28 cellular contexts compared by ENCODE assay signal in the genomic region with DNA sequence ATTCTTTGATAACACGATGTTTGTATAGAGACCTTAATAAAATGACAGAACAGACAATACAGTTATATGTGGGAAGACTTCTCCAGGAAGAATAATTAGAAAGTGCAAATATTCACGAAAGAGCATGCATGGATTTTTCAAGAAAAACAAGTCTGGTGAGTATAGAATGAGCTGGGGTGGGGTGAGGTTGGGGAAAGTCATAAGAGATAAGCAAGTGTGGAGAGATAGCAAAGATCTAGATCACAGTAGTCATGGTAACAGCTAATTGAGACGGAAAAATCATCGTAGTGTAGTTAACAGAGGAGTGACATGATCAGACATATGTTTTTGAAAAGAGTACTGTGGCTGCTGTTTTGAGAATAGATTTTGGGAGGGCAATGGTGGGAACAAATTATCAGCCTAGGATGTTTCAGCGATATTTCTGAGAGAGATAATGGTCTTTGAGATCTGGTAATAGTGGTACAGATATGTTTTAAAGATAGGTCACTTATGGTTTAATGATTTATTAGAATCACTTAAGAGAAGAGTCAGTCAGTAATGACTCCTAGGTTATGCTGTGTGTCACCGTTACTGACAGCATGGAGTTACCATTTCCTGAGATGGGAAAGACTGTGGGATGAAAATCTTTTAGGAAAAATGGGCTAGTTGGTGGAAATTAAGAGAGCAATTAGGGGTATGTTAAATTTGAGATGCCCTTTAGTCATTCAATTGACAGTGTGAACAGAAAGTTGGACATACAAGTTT.
DNase-seq lines count a peak whose midpoint lies in the region; ATAC-seq, FAIRE-seq and TF ChIP-seq lines count a peak whose summit lies in the region.
"Had no signal": no experiment of that assay in that cellular context is flagged by ENCODE, and none has a peak within 500 bp of the region (broad histone marks: within the 10 kb centered on the region; RNA-seq: fewer than 3 reads in every experiment).

No MANE protein-coding gene starts in this region.

- no peaks in the 10 kb centered on the region for H3K27me3 Mint-ChIP-seq in endothelial cell (ENCODE audit: unreplicated experiment)
- H3K27me3 Mint-ChIP-seq: IgD-negative memory B cell had no signal

- H3K9me3 Mint-ChIP-seq in endothelial cell (ENCODE audit: unreplicated experiment) = no peaks in the 10 kb centered on the region
- H3K9me3 Mint-ChIP-seq: IgD-negative memory B cell had no signal

- H2AFZ ChIP-seq in HepG2 (ENCODE audit: low read length) = no peak overlapping the region
- no peak overlapping the region for H2AFZ ChIP-seq in smooth muscle cell (ENCODE audit: low read depth)

- no peak overlapping the region for H3K27ac ChIP-seq in HepG2 (ENCODE audit: extremely low read length, insufficient read depth, low read length)
- H3K27ac ChIP-seq in right lobe of liver = no peak overlapping the region
- H3K27ac ChIP-seq in mesendoderm (ENCODE audit: low read depth, low read length) = no peak overlapping the region
- no peak overlapping the region for H3K27ac ChIP-seq in smooth muscle cell (ENCODE audit: low read depth)
- H3K27ac ChIP-seq in esophagus squamous epithelium = no peak overlapping the region
- H3K27ac ChIP-seq: KMS-11, SJCRH30 had no signal

- in situ Hi-C loops in HepG2 (cut with HindIII; ENCODE audit: extremely low pct_ligation_motif_present, low pct_unique_long_range_greater_than_20kb) = no loop called here

- no peaks in the 10 kb centered on the region for H3K36me3 Mint-ChIP-seq in endothelial cell (ENCODE audit: low read depth, unreplicated experiment)
- H3K36me3 Mint-ChIP-seq: CD14-positive monocyte, IgD-negative memory B cell had no signal

- POLR2A ChIA-PET in HepG2 (lab: Yijun Ruan, JAX) = no interaction called here

- intact Hi-C loops in HepG2 (cut with micrococcal nuclease; ENCODE audit: unreplicated experiment) = no loop called here
- intact Hi-C loops in right lobe of liver (cut with DNase I) = no loop called here
- intact Hi-C loops in esophagus squamous epithelium (cut with DNase I) = no loop called here

- no peak overlapping the region for H2BK120ac ChIP-seq in mesendoderm (ENCODE audit: low read depth, low read length)

- H3K79me1 ChIP-seq in mesendoderm (ENCODE audit: low read length) = no peaks in the 10 kb centered on the region

- no peaks in the 10 kb centered on the region for H3F3A ChIP-seq in smooth muscle cell (ENCODE audit: low read depth)

- H4K20me1 ChIP-seq in HepG2 (ENCODE audit: insufficient read depth, low read length) (no peaks in the 10 kb centered on the region), smooth muscle cell (ENCODE audit: low read depth) (no peaks in the 10 kb centered on the region)

- H2BK15ac ChIP-seq in mesendoderm (replicated peaks; ENCODE audit: low read depth) = no peak overlapping the region

- FAIRE-seq in HepG2 (lab: Jason Lieb, UNC) = no peak
- FAIRE-seq: GM12892 had no signal

- no peak for ATAC-seq in HepG2
- ATAC-seq in right lobe of liver = no peak
- ATAC-seq: HCT116, Right ventricle myocardium inferior had no signal

- no peak for TF ChIP-seq POLR2A in HepG2 (IDR thresholded peaks at IDR 0.05; ENCODE audit: insufficient read depth in 1 of 2, low read depth in 2 of 2, low read length in 2 of 2)
- no peak for TF ChIP-seq POLR2A in right lobe of liver (IDR thresholded peaks at IDR 0.05)
- no peak for TF ChIP-seq POLR2A in esophagus squamous epithelium (IDR thresholded peaks at IDR 0.05)

- WGBS in HepG2 (ENCODE audit: low lambda C conversion rate) = 3% methylated on average over 6 of the region's 6 CpGs
- 36% methylated on average over 6 of the region's 6 CpGs for WGBS in right lobe of liver (ENCODE audit: insufficient coverage, low coverage, low lambda C conversion rate, missing lambda C conversion rate)
- no CpG with 5 or more reads among the region's 6 CpGs for WGBS in mesendoderm (ENCODE audit: extremely low coverage, insufficient coverage, low lambda C conversion rate)
- WGBS in smooth muscle cell (ENCODE audit: low lambda C conversion rate) = 58% methylated on average over 6 of the region's 6 CpGs
- WGBS in esophagus squamous epithelium, 2 donors = 40 to 49% methylated on average over 6 of the region's 6 CpGs

- no peak overlapping the region for H3K4me2 ChIP-seq in HepG2 (ENCODE audit: low read depth, low read length)
- no peak overlapping the region for H3K4me2 ChIP-seq in mesendoderm (ENCODE audit: low read length)
- no peak overlapping the region for H3K4me2 ChIP-seq in smooth muscle cell
- H3K4me2 ChIP-seq: KMS-11 had no signal

- H3K4me3 Mint-ChIP-seq in endothelial cell (ENCODE audit: unreplicated experiment) = no peak overlapping the region
- H3K4me3 Mint-ChIP-seq: CD14-positive monocyte, IgD-negative memory B cell had no signal

- H3K23ac ChIP-seq in mesendoderm (ENCODE audit: low read length) = no peak overlapping the region

- H3K4me1 ChIP-seq in HepG2 (ENCODE audit: insufficient read depth, low read length) (no peaks in the 10 kb centered on the region), right lobe of liver (no peaks in the 10 kb centered on the region), mesendoderm (ENCODE audit: control insufficient read depth, low read depth, low read length) (no peaks in the 10 kb centered on the region), smooth muscle cell (ENCODE audit: low read depth) (no peaks in the 10 kb centered on the region), esophagus squamous epithelium (no peaks in the 10 kb centered on the region)
- H3K4me1 ChIP-seq: SJCRH30 had no signal

- TF ChIP-seq CTCF in HepG2 (CRISPR knock-in tag; IDR thresholded peaks at IDR 0.05) = no peak
- TF ChIP-seq CTCF in right lobe of liver (IDR thresholded peaks at IDR 0.05) = no peak
- TF ChIP-seq CTCF in epithelial cell of esophagus (IDR thresholded peaks at IDR 0.05; ENCODE audit: insufficient read depth, low read depth, low read length, missing control alignments) = no peak
- no peak for TF ChIP-seq CTCF in smooth muscle cell (IDR thresholded peaks at IDR 0.05; ENCODE audit: borderline replicate concordance, insufficient read depth, poor library complexity, severe bottlenecking)
- no peak for TF ChIP-seq CTCF in endothelial cell (IDR thresholded peaks at IDR 0.05; ENCODE audit: unreplicated experiment)
- no peak for TF ChIP-seq CTCF in esophagus squamous epithelium (IDR thresholded peaks at IDR 0.05)

- H2BK5ac ChIP-seq in mesendoderm (ENCODE audit: low read length) = no peak overlapping the region

- H3K4me1 Mint-ChIP-seq in endothelial cell (ENCODE audit: unreplicated experiment) = no peaks in the 10 kb centered on the region
- H3K4me1 Mint-ChIP-seq: CD14-positive monocyte, IgD-negative memory B cell had no signal

- no peak overlapping the region for H3K4ac ChIP-seq in mesendoderm (ENCODE audit: low read depth, low read length)

- no peak overlapping the region for H3K9ac ChIP-seq in HepG2 (ENCODE audit: insufficient read depth, low read depth, low read length)
- no peak overlapping the region for H3K9ac ChIP-seq in mesendoderm (ENCODE audit: low read length)
- no peak overlapping the region for H3K9ac ChIP-seq in smooth muscle cell (ENCODE audit: low read depth)
- H3K9ac ChIP-seq: KMS-11 had no signal

- H3K36me3 ChIP-seq in HepG2 (replicated peaks in 1 of 2; ENCODE audit: control insufficient read depth in 1 of 2, insufficient read depth in 2 of 2, low read length in 2 of 2) (no peaks in the 10 kb centered on the region), right lobe of liver (no peaks in the 10 kb centered on the region), mesendoderm (ENCODE audit: control insufficient read depth, insufficient read depth, low read length) (no peaks in the 10 kb centered on the region), smooth muscle cell (ENCODE audit: low read depth) (no peaks in the 10 kb centered on the region), esophagus squamous epithelium (no peaks in the 10 kb centered on the region)
- H3K36me3 ChIP-seq: BE2C, SJCRH30 had no signal

- H4K5ac ChIP-seq in mesendoderm (ENCODE audit: low read length) = no peak overlapping the region

- no peaks in the 10 kb centered on the region for H3K79me2 ChIP-seq in HepG2 (ENCODE audit: insufficient read depth, low read length)
- no peaks in the 10 kb centered on the region for H3K79me2 ChIP-seq in mesendoderm (ENCODE audit: control insufficient read depth, insufficient read depth, low read length)
- H3K79me2 ChIP-seq in smooth muscle cell (ENCODE audit: low read depth) = no peaks in the 10 kb centered on the region

- H2AK5ac ChIP-seq in mesendoderm (ENCODE audit: low read length) = no peak overlapping the region

- no peak for TF ChIP-seq RAD21 in HepG2 (CRISPR knock-in tag; IDR thresholded peaks at IDR 0.05)

- H3K18ac ChIP-seq in mesendoderm (ENCODE audit: low read length) = no peak overlapping the region

- no peak for TF ChIP-seq EP300 in HepG2 (IDR thresholded peaks at IDR 0.05; ENCODE audit: low read depth in 2 of 2, low read length in 2 of 2)
- no peak for TF ChIP-seq EP300 in HepG2 (CRISPR knock-in tag; IDR thresholded peaks at IDR 0.05; ENCODE audit: borderline replicate concordance)

- no peak overlapping the region for H3K56ac ChIP-seq in mesendoderm (ENCODE audit: low read length)

- CTCF ChIA-PET in HepG2 (lab: Yijun Ruan, JAX; ENCODE audit: low intra/inter-chr PET ratio, low total read pairs) = no interaction called here

- DNase-seq in HepG2 (ENCODE audit: low spot score) (no peak), right lobe of liver (no peak), epithelial cell of esophagus (ENCODE audit: low read depth) (peak; percentile 8), mesendoderm (peak; percentile 51), smooth muscle cell (lab: John Stamatoyannopoulos, UW; ENCODE audit: unreplicated experiment) (no peak), endothelial cell (ENCODE audit: low spot score) (no peak), esophagus squamous epithelium (lab: John Stamatoyannopoulos, UW) (no peak)
- no peak for DNase-seq in stimulated activated CD4-positive, alpha-beta T cell treated with anti-CD3 and anti-CD28 coated beads, Interleukin-2, amount 100 ng/mL, for 24 hours
- DNase-seq: 8988T, ACHN, BE2C, DMS153, DND-41, NCI-H1092, NCI-H1417 treated with DMSO at 0.1 percent for 48 hours, NCI-H187, NCI-H2081 treated with DMSO at 0.1 percent for 48 hours, NCI-H2171, NCI-H226, NCI-H510A treated with DMSO at 0.1 percent for 48 hours, NCI-H774, SJCRH30 had no signal

- no TSS peak for BruUV-seq in HepG2 (replicated peaks; lab: Mats Ljungman, UMichigan)

- H3K27ac Mint-ChIP-seq in endothelial cell (ENCODE audit: unreplicated experiment) = no peak overlapping the region
- H3K27ac Mint-ChIP-seq: CD14-positive monocyte, IgD-negative memory B cell had no signal

- H3K9me3 ChIP-seq in HepG2 (ENCODE audit: low read length) (no peaks in the 10 kb centered on the region), right lobe of liver (no peaks in the 10 kb centered on the region), smooth muscle cell (replicated peaks; ENCODE audit: low read depth) (no peaks in the 10 kb centered on the region), esophagus squamous epithelium (peaks cover 0 to 2% (median 0%) of the 10 kb centered on the region in 3 donors)
- H3K9me3 ChIP-seq: BE2C, SJCRH30 had no signal

- H3K4me3 ChIP-seq in HepG2 (replicated peaks in 1 of 3; ENCODE audit: insufficient read depth in 1 of 3, low read depth in 2 of 3, low read length in 3 of 3) (no peak overlapping the region), right lobe of liver (no peak overlapping the region), epithelial cell of esophagus (ENCODE audit: low read length) (no peak overlapping the region), mesendoderm (ENCODE audit: low read length) (no peak overlapping the region), smooth muscle cell (no peak overlapping the region), esophagus squamous epithelium (no peak overlapping the region)
- H3K4me3 ChIP-seq: SJCRH30 had no signal

- H4K8ac ChIP-seq in mesendoderm (ENCODE audit: low read depth, low read length) = no peak overlapping the region

- H3K27me3 ChIP-seq in HepG2 (ENCODE audit: control insufficient read depth in 1 of 2, insufficient read depth in 2 of 2, low read length in 2 of 2) (no peaks in the 10 kb centered on the region), right lobe of liver (no peaks in the 10 kb centered on the region), mesendoderm (ENCODE audit: insufficient read depth, low read length, poor library complexity) (no peaks in the 10 kb centered on the region), smooth muscle cell (ENCODE audit: low read depth) (peaks cover 9% of the 10 kb centered on the region), esophagus squamous epithelium (no peaks in the 10 kb centered on the region)
- H3K27me3 ChIP-seq: BE2C, SJCRH30 had no signal

Comparison
In these comparisons a context has a peak if more than half of its experiments do, and no peak if none do; other contexts are left out.
1. DNase-seq: peak in epithelial cell of esophagus (single experiment) and mesendoderm (single experiment); none in HepG2 (single experiment), right lobe of liver (0 of 3), smooth muscle cell (single experiment), stimulated activated CD4-positive, alpha-beta T cell treated with anti-CD3 and anti-CD28 coated beads, Interleukin-2, amount 100 ng/mL, for 24 hours (0 of 2), endothelial cell (single experiment) and esophagus squamous epithelium (single experiment).